ENCODE assay signal across 8 cellular contexts in genomic region chr22:30301995-30302809, GRCh38. TPM values are rescaled to one million over a fixed set of nuclear protein-coding genes. Genes with fewer than 3 reads are reported as not detected.
DNase-seq lines count a peak whose midpoint lies in the region; ATAC-seq, FAIRE-seq and TF ChIP-seq lines count a peak whose summit lies in the region.

No MANE protein-coding gene starts in this region.

- peak overlapping the region in 1 of 3 experiments; percentile 31 for H3K4me3 ChIP-seq in keratinocyte (ENCODE audit: control insufficient read depth in 2 of 3, extremely low read depth in 1 of 3, insufficient read depth in 2 of 3, low read depth in 1 of 3, low read length in 3 of 3)

- no peaks in the 10 kb centered on the region for H3K27me3 Mint-ChIP-seq in activated T-cell treated with anti-CD3 and anti-CD28 coated beads, Interleukin-2, amount 50 U/mL, for 4 hours (ENCODE audit: low read depth)
- no peaks in the 10 kb centered on the region for H3K27me3 Mint-ChIP-seq in activated naive CD8-positive, alpha-beta T cell treated with anti-CD3 and anti-CD28 coated beads, Interleukin-2, amount 10 ng/mL, durations not matched to agents 7 days and 5 days

- no peaks in the 10 kb centered on the region for H3K9me3 ChIP-seq in keratinocyte (ENCODE audit: control insufficient read depth, low read depth, low read length)

- peak; percentile 97 for FAIRE-seq in keratinocyte (lab: Jason Lieb, UNC)
- no peak for FAIRE-seq in HTR-8/SVneo (lab: Jason Lieb, UNC)

- H3K4me1 Mint-ChIP-seq in activated T-cell treated with anti-CD3 and anti-CD28 coated beads, Interleukin-2, amount 50 U/mL, for 4 hours (ENCODE audit: low read depth): peaks cover 90% of the 10 kb centered on the region
- peaks cover 76% of the 10 kb centered on the region for H3K4me1 Mint-ChIP-seq in activated naive CD8-positive, alpha-beta T cell treated with anti-CD3 and anti-CD28 coated beads, Interleukin-2, amount 10 ng/mL, durations not matched to agents 7 days and 5 days

- dilution Hi-C loops in keratinocyte (cut with MboI; ENCODE audit: extremely low pct_ligation_motif_present, low sequenced_read_pairs): no loop called here

- DNase-seq in activated T-cell treated with anti-CD3 and anti-CD28 coated beads, Interleukin-2, amount 50 U/mL, for 4 hours: no peak
- no peak for DNase-seq in activated T-cell treated with anti-CD3 and anti-CD28 coated beads, Interleukin-2, amount 50 U/mL, for 48 hours
- no peak for DNase-seq in activated naive CD8-positive, alpha-beta T cell treated with anti-CD3 and anti-CD28 coated beads, Interleukin-2, amount 10 ng/mL, durations not matched to agents 7 days and 5 days
- DNase-seq in keratinocyte (ENCODE audit: low read depth, low spot score) (no peak), GM10266 (ENCODE audit: extremely low spot score) (no peak), HTR-8/SVneo (ENCODE audit: insufficient read length, low spot score) (no peak)
- no peak for DNase-seq in effector CD4-positive, alpha-beta T cell

- peaks cover 11% of the 10 kb centered on the region for H3K9me1 ChIP-seq in keratinocyte (ENCODE audit: control insufficient read depth, extremely low read depth, insufficient read depth, low read length)

- H3K4me3 Mint-ChIP-seq in activated T-cell treated with anti-CD3 and anti-CD28 coated beads, Interleukin-2, amount 50 U/mL, for 4 hours: peak overlapping the region; percentile 43
- H3K4me3 Mint-ChIP-seq in activated naive CD8-positive, alpha-beta T cell treated with anti-CD3 and anti-CD28 coated beads, Interleukin-2, amount 10 ng/mL, durations not matched to agents 7 days and 5 days: peak overlapping the region; percentile 56

- peak overlapping the region; percentile 65 for H3K4me2 ChIP-seq in keratinocyte (ENCODE audit: control insufficient read depth, extremely low read depth, insufficient read depth, low read depth, low read length)

- peaks cover 7% of the 10 kb centered on the region for H4K20me1 ChIP-seq in keratinocyte (ENCODE audit: control insufficient read depth, extremely low read depth, insufficient read depth, low read length)

- peak overlapping the region; percentile 81 for H3K27ac Mint-ChIP-seq in activated naive CD8-positive, alpha-beta T cell treated with anti-CD3 and anti-CD28 coated beads, Interleukin-2, amount 10 ng/mL, durations not matched to agents 7 days and 5 days

- POLR2A ChIA-PET in activated naive CD8-positive, alpha-beta T cell treated with anti-CD3 and anti-CD28 coated beads, Interleukin-2, amount 10 ng/mL, durations not matched to agents 7 days and 5 days (lab: Charles Lee): interaction anchor here (1.0 to 9.4 kb wide), 7 partner anchors 11 to 122 kb away, joined by 3 to 160 read pairs (median 6); partner anchors contain the start of genes CASTOR1, CCDC157, SF3A1 and TBC1D10A

- peak in 1 of 3 experiments; percentile 2 for TF ChIP-seq CTCF in keratinocyte (optimal IDR thresholded peaks at IDR 0.05 in 1 of 3, IDR thresholded peaks at IDR 0.05 in 1 of 3, conservative IDR thresholded peaks at IDR 0.05 in 1 of 3; ENCODE audit: extremely low read depth in 1 of 3, insufficient read depth in 2 of 3, low read length in 3 of 3)
- TF ChIP-seq CTCF in GM10266 (IDR thresholded peaks at IDR 0.05; ENCODE audit: control insufficient read depth, insufficient read depth, low read depth, missing control alignments): no peak

- peaks cover 19% of the 10 kb centered on the region for H3K36me3 Mint-ChIP-seq in activated T-cell treated with anti-CD3 and anti-CD28 coated beads, Interleukin-2, amount 50 U/mL, for 4 hours (ENCODE audit: insufficient read depth)
- peaks cover 37% of the 10 kb centered on the region for H3K36me3 Mint-ChIP-seq in activated naive CD8-positive, alpha-beta T cell treated with anti-CD3 and anti-CD28 coated beads, Interleukin-2, amount 10 ng/mL, durations not matched to agents 7 days and 5 days

- ATAC-seq in activated T-cell treated with anti-CD3 and anti-CD28 coated beads, Interleukin-2, amount 50 U/mL, for 4 hours: no peak
- ATAC-seq in activated naive CD8-positive, alpha-beta T cell treated with anti-CD3 and anti-CD28 coated beads, Interleukin-2, amount 10 ng/mL, durations not matched to agents 7 days and 5 days (ENCODE audit: low read depth): no peak

- H3K9ac ChIP-seq in keratinocyte (ENCODE audit: control insufficient read depth, extremely low read depth, insufficient read depth, low read length): peak overlapping the region; percentile 18

- no peaks in the 10 kb centered on the region for H3K9me3 Mint-ChIP-seq in activated T-cell treated with anti-CD3 and anti-CD28 coated beads, Interleukin-2, amount 50 U/mL, for 4 hours
- H3K9me3 Mint-ChIP-seq in activated naive CD8-positive, alpha-beta T cell treated with anti-CD3 and anti-CD28 coated beads, Interleukin-2, amount 10 ng/mL, durations not matched to agents 7 days and 5 days: no peaks in the 10 kb centered on the region

- H3K4me1 ChIP-seq in keratinocyte (ENCODE audit: control insufficient read depth, extremely low read depth, insufficient read depth, low read length): peaks cover 74% of the 10 kb centered on the region

- no peak overlapping the region for H2AFZ ChIP-seq in keratinocyte (ENCODE audit: control insufficient read depth, low read length)

- peaks cover 25% of the 10 kb centered on the region for H3K79me2 ChIP-seq in keratinocyte (ENCODE audit: control insufficient read depth, insufficient read depth, low read length)

- H3K36me3 ChIP-seq in keratinocyte (ENCODE audit: control insufficient read depth in 2 of 2, extremely low read depth in 1 of 2, insufficient read depth in 2 of 2, low read length in 2 of 2): peaks cover 24 to 43% of the 10 kb centered on the region in 2 experiments

- H3K27ac ChIP-seq in keratinocyte (ENCODE audit: control insufficient read depth, insufficient read depth, low read length): peak overlapping the region; percentile 61
- peak overlapping the region; percentile 67 for H3K27ac ChIP-seq in temporal lobe (ENCODE audit: low read depth, low read length)

- no peaks in the 10 kb centered on the region for H3K27me3 ChIP-seq in keratinocyte (ENCODE audit: control insufficient read depth, extremely low read depth, insufficient read depth, low read length)

RNA-seq across cellular contexts. Expression of gene CASTOR1, which starts 12.9 kb away (rescaled TPM):
- 1 to 10 TPM; 1.1 to 2.9 (median 2.4) TPM for total RNA-seq in activated T-cell treated with anti-CD3 and anti-CD28 coated beads, Interleukin-2, amount 50 U/mL, for 4 hours
- 10 to 100 TPM; 24.2 to 27.5 TPM for total RNA-seq in activated naive CD8-positive, alpha-beta T cell treated with anti-CD3 and anti-CD28 coated beads, Interleukin-2, amount 10 ng/mL, durations not matched to agents 7 days and 5 days
- 6.7 to 20.0 TPM (median 9.1 TPM) in 3 replicates for polyA plus RNA-seq in keratinocyte
- 0.81 TPM for polyA plus RNA-seq in keratinocyte (2011; ENCODE audit: low read depth)
- 8.4 and 12.7 TPM in 2 replicates for polyA plus RNA-seq in keratinocyte (2011; cell fraction: cytosol; rRNA removed)
- 20.0 and 22.1 TPM in 2 replicates for polyA plus RNA-seq in keratinocyte (2011; cell fraction: nucleus; rRNA removed)
- polyA plus RNA-seq in keratinocyte (2012; ENCODE audit: low replicate concordance): 7.4 and 13.7 TPM in 2 replicates
- polyA minus RNA-seq in keratinocyte: 8.1 to 12.6 TPM in 2 of 3 replicates, not detected in the other
- 30.7 TPM for polyA minus RNA-seq in keratinocyte (2011; cell fraction: cytosol; rRNA and poly(A)+ RNA removed)
- 5.5 and 6.6 TPM in 2 replicates for polyA minus RNA-seq in keratinocyte (2011; cell fraction: nucleus; rRNA and poly(A)+ RNA removed)
- total RNA-seq in temporal lobe: 1.5 TPM

RNA-seq across cellular contexts. Expression of gene TBC1D10A, which starts 24.5 kb away (rescaled TPM):
- total RNA-seq in activated T-cell treated with anti-CD3 and anti-CD28 coated beads, Interleukin-2, amount 50 U/mL, for 4 hours: 10 to 100 TPM; 12.6 to 16.4 (median 14.0) TPM
- 10 to 100 TPM; 54.0 to 54.2 TPM for total RNA-seq in activated naive CD8-positive, alpha-beta T cell treated with anti-CD3 and anti-CD28 coated beads, Interleukin-2, amount 10 ng/mL, durations not matched to agents 7 days and 5 days
- polyA plus RNA-seq in keratinocyte: 15.0 to 27.4 TPM (median 17.8 TPM) in 3 replicates
- polyA plus RNA-seq in keratinocyte (2011; ENCODE audit: low read depth): 9.0 TPM
- 13.3 and 24.4 TPM in 2 replicates for polyA plus RNA-seq in keratinocyte (2011; cell fraction: cytosol; rRNA removed)
- 35.0 and 48.4 TPM in 2 replicates for polyA plus RNA-seq in keratinocyte (2011; cell fraction: nucleus; rRNA removed)
- 16.3 and 26.8 TPM in 2 replicates for polyA plus RNA-seq in keratinocyte (2012; ENCODE audit: low replicate concordance)
- 12.1 to 20.4 TPM (median 17.8 TPM) in 3 replicates for polyA minus RNA-seq in keratinocyte
- polyA minus RNA-seq in keratinocyte (2011; cell fraction: cytosol; rRNA and poly(A)+ RNA removed): 27.6 TPM
- 16.2 and 30.5 TPM in 2 replicates for polyA minus RNA-seq in keratinocyte (2011; cell fraction: nucleus; rRNA and poly(A)+ RNA removed)
- total RNA-seq in temporal lobe: 9.3 TPM

RNA-seq across cellular contexts. Expression of gene OSM, which starts 35.6 kb away (rescaled TPM):
- 10 to 100 TPM; 18.4 to 30.7 (median 22.2) TPM for total RNA-seq in activated T-cell treated with anti-CD3 and anti-CD28 coated beads, Interleukin-2, amount 50 U/mL, for 4 hours
- total RNA-seq in activated naive CD8-positive, alpha-beta T cell treated with anti-CD3 and anti-CD28 coated beads, Interleukin-2, amount 10 ng/mL, durations not matched to agents 7 days and 5 days: 100 to 1,000 TPM; 125 to 142 TPM
- not detected in 3 replicates for polyA plus RNA-seq in keratinocyte
- not detected for polyA plus RNA-seq in keratinocyte (2011; ENCODE audit: low read depth)
- not detected in 2 replicates for polyA plus RNA-seq in keratinocyte (2011; cell fraction: cytosol; rRNA removed)
- 0.14 and 0.23 TPM in 2 replicates for polyA plus RNA-seq in keratinocyte (2011; cell fraction: nucleus; rRNA removed)
- 0.08 TPM in 1 of 2 replicates, not detected in the other for polyA plus RNA-seq in keratinocyte (2012; ENCODE audit: low replicate concordance)
- polyA minus RNA-seq in keratinocyte: not detected in 3 replicates
- polyA minus RNA-seq in keratinocyte (2011; cell fraction: cytosol; rRNA and poly(A)+ RNA removed): not detected
- 0.84 TPM in 1 of 2 replicates, not detected in the other for polyA minus RNA-seq in keratinocyte (2011; cell fraction: nucleus; rRNA and poly(A)+ RNA removed)
- total RNA-seq in temporal lobe: 0.25 TPM

RNA-seq across cellular contexts. Expression of gene SF3A1, which starts 54.5 kb away (rescaled TPM):
- total RNA-seq in activated T-cell treated with anti-CD3 and anti-CD28 coated beads, Interleukin-2, amount 50 U/mL, for 4 hours: 100 to 1,000 TPM; 315 to 335 (median 324) TPM
- 100 to 1,000 TPM; 220 to 233 TPM for total RNA-seq in activated naive CD8-positive, alpha-beta T cell treated with anti-CD3 and anti-CD28 coated beads, Interleukin-2, amount 10 ng/mL, durations not matched to agents 7 days and 5 days
- polyA plus RNA-seq in keratinocyte: 17.9 to 63.6 TPM (median 34.2 TPM) in 3 replicates
- polyA plus RNA-seq in keratinocyte (2011; ENCODE audit: low read depth): 62.3 TPM
- 30.3 and 56.2 TPM in 2 replicates for polyA plus RNA-seq in keratinocyte (2011; cell fraction: cytosol; rRNA removed)
- polyA plus RNA-seq in keratinocyte (2011; cell fraction: nucleus; rRNA removed): 59.8 and 62.1 TPM in 2 replicates
- 35.8 and 77.0 TPM in 2 replicates for polyA plus RNA-seq in keratinocyte (2012; ENCODE audit: low replicate concordance)
- polyA minus RNA-seq in keratinocyte: 34.8 to 565 TPM (median 64.1 TPM) in 3 replicates
- 120 TPM for polyA minus RNA-seq in keratinocyte (2011; cell fraction: cytosol; rRNA and poly(A)+ RNA removed)
- polyA minus RNA-seq in keratinocyte (2011; cell fraction: nucleus; rRNA and poly(A)+ RNA removed): 45.7 and 82.6 TPM in 2 replicates
- total RNA-seq in temporal lobe: 18.2 TPM

RNA-seq across cellular contexts. Expression of gene CCDC157, which starts 54.6 kb away (rescaled TPM):
- 1 to 10 TPM; 2.3 to 3.0 (median 2.6) TPM for total RNA-seq in activated T-cell treated with anti-CD3 and anti-CD28 coated beads, Interleukin-2, amount 50 U/mL, for 4 hours
- total RNA-seq in activated naive CD8-positive, alpha-beta T cell treated with anti-CD3 and anti-CD28 coated beads, Interleukin-2, amount 10 ng/mL, durations not matched to agents 7 days and 5 days: 1 to 10 TPM; 4.0 to 4.7 TPM
- 1.3 to 2.2 TPM (median 1.6 TPM) in 3 replicates for polyA plus RNA-seq in keratinocyte
- polyA plus RNA-seq in keratinocyte (2011; ENCODE audit: low read depth): 0.94 TPM
- 0.94 and 1.6 TPM in 2 replicates for polyA plus RNA-seq in keratinocyte (2011; cell fraction: cytosol; rRNA removed)
- polyA plus RNA-seq in keratinocyte (2011; cell fraction: nucleus; rRNA removed): 1.4 and 1.9 TPM in 2 replicates
- 0.49 and 1.6 TPM in 2 replicates for polyA plus RNA-seq in keratinocyte (2012; ENCODE audit: low replicate concordance)
- 0.74 to 1.8 TPM (median 0.92 TPM) in 3 replicates for polyA minus RNA-seq in keratinocyte
- 1.2 TPM for polyA minus RNA-seq in keratinocyte (2011; cell fraction: cytosol; rRNA and poly(A)+ RNA removed)
- 0.63 and 1.8 TPM in 2 replicates for polyA minus RNA-seq in keratinocyte (2011; cell fraction: nucleus; rRNA and poly(A)+ RNA removed)
- 3.4 TPM for total RNA-seq in temporal lobe

Comparison
In these comparisons a context has a peak if more than half of its experiments do, and no peak if none do; other contexts are left out.
1. RNA of gene CASTOR1, which starts 12.9 kb away (total RNA-seq): 24.2 to 27.5 TPM in activated naive CD8-positive, alpha-beta T cell treated with anti-CD3 and anti-CD28 coated beads, Interleukin-2, amount 10 ng/mL, durations not matched to agents 7 days and 5 days; 1.1 to 2.9 TPM in activated T-cell treated with anti-CD3 and anti-CD28 coated beads, Interleukin-2, amount 50 U/mL, for 4 hours and 1.5 TPM in temporal lobe (single experiment); every median in the first group is over 4 times any median in the second.
2. RNA of gene OSM, which starts 35.6 kb away (total RNA-seq): 125 to 142 TPM in activated naive CD8-positive, alpha-beta T cell treated with anti-CD3 and anti-CD28 coated beads, Interleukin-2, amount 10 ng/mL, durations not matched to agents 7 days and 5 days and 18.4 to 30.7 TPM in activated T-cell treated with anti-CD3 and anti-CD28 coated beads, Interleukin-2, amount 50 U/mL, for 4 hours; 0.25 TPM in temporal lobe (single experiment); every median in the first group is over 10 times any median in the second.